ENCODE assay signal across 21 cellular contexts in genomic region chr11:30801357-30801756, GRCh38.
"Had no signal": no experiment of that assay in that cellular context is flagged by ENCODE, and none has a peak within 500 bp of the region (broad histone marks: within the 10 kb centered on the region; RNA-seq: fewer than 3 reads in every experiment).

No MANE protein-coding gene starts in this region.

- DNase-seq: activated CD4-positive, alpha-beta memory T cell treated with anti-CD3 and anti-CD28 coated beads, Interleukin-2, amount 10 ng/mL, durations not matched to agents 7 days and 5 days; activated CD4-positive, alpha-beta T cell treated with anti-CD3 and anti-CD28 coated beads, Interleukin-2, amount 10 ng/mL, durations not matched to agents 7 days and 5 days; activated CD4-positive, CD25-positive, alpha-beta regulatory T cell; activated gamma-delta T cell treated with Interleukin-2 at 50 U/mL for 16 hours; activated naive CD4-positive, alpha-beta T cell treated with anti-CD3 and anti-CD28 coated beads, Interleukin-2, amount 10 ng/mL, durations not matched to agents 7 days and 5 days; activated naive CD8-positive, alpha-beta T cell treated with anti-CD3 and anti-CD28 coated beads for 36 hours; activated T-cell treated with anti-CD3 and anti-CD28 coated beads for 4 hours; activated T-cell treated with anti-CD3 and anti-CD28 coated beads, Interleukin-2, amount 50 U/mL, for 48 hours; MM.1S; NCI-H1105; NCI-H1436; NCI-H1694 treated with DMSO at 0.1 percent for 48 hours; NCI-H2029 treated with DMSO at 0.1 percent for 48 hours; NCI-H510A treated with DMSO at 0.1 percent for 48 hours; PC-9; SHP77 treated with DMSO at 0.1 percent for 48 hours; T-cell; T-helper 2 cell; T1000 had no signal

- H2AFZ ChIP-seq: PC-9 had no signal

- H3K4me2 ChIP-seq: PC-9 had no signal

- H3K4me3 ChIP-seq: PC-9 had no signal

- H3K27ac ChIP-seq: PC-9, VCaP had no signal

- ATAC-seq: activated T-helper 17 cell treated with anti-CD3 and anti-CD28 coated beads, Interleukin-2, amount 50 U/mL, for 72 hours; T-cell had no signal
